ENCODE assay signal across 8 cellular contexts in genomic region chr6:148343383-148343782, GRCh38. TPM values are rescaled to one million over a fixed set of nuclear protein-coding genes. Genes with fewer than 3 reads are reported as not detected.
DNase-seq lines count a peak whose midpoint lies in the region; ATAC-seq lines count a peak whose summit lies in the region.

No MANE protein-coding gene starts in this region.

- peaks cover 57% of the 10 kb centered on the region for H3K27me3 Mint-ChIP-seq in activated CD4-positive, alpha-beta memory T cell treated with anti-CD3 and anti-CD28 coated beads, Interleukin-2, amount 10 ng/mL, durations not matched to agents 7 days and 5 days

- H3K27ac ChIP-seq in iPS DF 6.9 (ENCODE audit: low read length) (no peak overlapping the region), skeletal muscle tissue (ENCODE audit: low read depth, low read length) (peak overlapping the region; percentile 46)

- POLR2A ChIA-PET in activated CD4-positive, alpha-beta memory T cell treated with anti-CD3 and anti-CD28 coated beads, Interleukin-2, amount 10 ng/mL, durations not matched to agents 7 days and 5 days (lab: Charles Lee): interaction anchor here (0.7 kb wide), 1 partner anchor 53 kb away, joined by 3 read pairs; no protein-coding TSS in a partner anchor

- peaks cover 15% of the 10 kb centered on the region for H3K4me1 Mint-ChIP-seq in activated CD4-positive, alpha-beta memory T cell treated with anti-CD3 and anti-CD28 coated beads, Interleukin-2, amount 10 ng/mL, durations not matched to agents 7 days and 5 days

- peak overlapping the region; percentile 53 for H3K4me3 Mint-ChIP-seq in activated CD4-positive, alpha-beta memory T cell treated with anti-CD3 and anti-CD28 coated beads, Interleukin-2, amount 10 ng/mL, durations not matched to agents 7 days and 5 days

- H3K36me3 ChIP-seq in iPS DF 6.9 (ENCODE audit: control insufficient read depth, insufficient read depth, low read length): no peaks in the 10 kb centered on the region
- no peaks in the 10 kb centered on the region for H3K36me3 ChIP-seq in skeletal muscle tissue (ENCODE audit: control insufficient read depth in 3 of 3, insufficient read depth in 3 of 3, low read length in 3 of 3)

- H3K4me3 ChIP-seq in iPS DF 6.9 (ENCODE audit: low read length) (peak overlapping the region; percentile 74; the same call in 1 of the 2 replicates), skeletal muscle tissue (ENCODE audit: low read length in 3 of 3) (peak overlapping the region; percentile 71 to 82 (median 78))

- peak overlapping the region; percentile 71 to 86 (median 79) for H3K9ac ChIP-seq in skeletal muscle tissue (ENCODE audit: low read depth in 1 of 3, low read length in 3 of 3)

- ATAC-seq in HG03139 (IDR thresholded peaks at IDR 0.05; ENCODE audit: unreplicated experiment) (no peak), GM19397 (IDR thresholded peaks at IDR 0.05; ENCODE audit: unreplicated experiment) (no peak)

- H3K9me3 ChIP-seq in iPS DF 6.9 (ENCODE audit: control insufficient read depth, insufficient read depth, low read length): no peaks in the 10 kb centered on the region
- no peaks in the 10 kb centered on the region for H3K9me3 ChIP-seq in skeletal muscle tissue (ENCODE audit: control insufficient read depth in 3 of 3, low read length in 3 of 3)

- DNase-seq in HCEC 1CT: peak; percentile 7
- DNase-seq in activated CD4-positive, alpha-beta memory T cell treated with anti-CD3 and anti-CD28 coated beads, Interleukin-2, amount 10 ng/mL, durations not matched to agents 7 days and 5 days: no peak
- no peak for DNase-seq in iPS DF 6.9 (ENCODE audit: low read depth, low spot score)
- DNase-seq in stimulated activated CD4-positive, alpha-beta T cell treated with anti-CD3 and anti-CD28 coated beads, Interleukin-4, amount 100 ng/mL, for 1 hour: no peak
- no peak for DNase-seq in cortex of kidney (lab: John Stamatoyannopoulos, UW)

- no peak overlapping the region for H3K27ac Mint-ChIP-seq in activated CD4-positive, alpha-beta memory T cell treated with anti-CD3 and anti-CD28 coated beads, Interleukin-2, amount 10 ng/mL, durations not matched to agents 7 days and 5 days

- no peaks in the 10 kb centered on the region for H3K9me3 Mint-ChIP-seq in activated CD4-positive, alpha-beta memory T cell treated with anti-CD3 and anti-CD28 coated beads, Interleukin-2, amount 10 ng/mL, durations not matched to agents 7 days and 5 days

- no CpG with 5 or more reads among the region's 3 CpGs for WGBS in iPS DF 6.9 (ENCODE audit: insufficient coverage, insufficient read length)

- CTCF ChIA-PET in activated CD4-positive, alpha-beta memory T cell treated with anti-CD3 and anti-CD28 coated beads, Interleukin-2, amount 10 ng/mL, durations not matched to agents 7 days and 5 days (lab: Charles Lee): no interaction called here

- H3K4me1 ChIP-seq in iPS DF 6.9 (ENCODE audit: control insufficient read depth, insufficient read depth, low read length) (peaks cover 8% of the 10 kb centered on the region; the same call in 1 of the 2 replicates), skeletal muscle tissue (ENCODE audit: control insufficient read depth in 3 of 3, insufficient read depth in 3 of 3, low read length in 3 of 3) (peaks cover 3 to 8% (median 7%) of the 10 kb centered on the region in 3 donors)

- H3K36me3 Mint-ChIP-seq in activated CD4-positive, alpha-beta memory T cell treated with anti-CD3 and anti-CD28 coated beads, Interleukin-2, amount 10 ng/mL, durations not matched to agents 7 days and 5 days (ENCODE audit: low read depth): no peaks in the 10 kb centered on the region

- H3K27me3 ChIP-seq in iPS DF 6.9 (ENCODE audit: control insufficient read depth, insufficient read depth, low read length) (no peaks in the 10 kb centered on the region), skeletal muscle tissue (ENCODE audit: control insufficient read depth in 3 of 3, insufficient read depth in 3 of 3, low read length in 3 of 3) (peaks cover 0 to 7% (median 0%) of the 10 kb centered on the region in 3 donors)

RNA-seq across cellular contexts. Expression of gene SASH1, which starts 0.7 kb away (rescaled TPM):
- total RNA-seq in activated CD4-positive, alpha-beta memory T cell treated with anti-CD3 and anti-CD28 coated beads, Interleukin-2, amount 10 ng/mL, durations not matched to agents 7 days and 5 days: under 1 TPM; 0.75 to 0.98 TPM
- total RNA-seq in skeletal muscle tissue: 85.1 TPM

Comparison
In these comparisons a context has a peak if more than half of its experiments do, and no peak if none do; other contexts are left out.
1. RNA of gene SASH1, which starts 0.7 kb away (total RNA-seq): 85.1 TPM in skeletal muscle tissue (single experiment); 0.75 to 0.98 TPM in activated CD4-positive, alpha-beta memory T cell treated with anti-CD3 and anti-CD28 coated beads, Interleukin-2, amount 10 ng/mL, durations not matched to agents 7 days and 5 days; every median in the first group is over 10 times any median in the second.